In genomic region chr9:128047231-128047630, GRCh38 we compare ENCODE assay signal across 38 cellular contexts.
"Had no signal": no experiment of that assay in that cellular context is flagged by ENCODE, and none has a peak within 500 bp of the region (broad histone marks: within the 10 kb centered on the region; RNA-seq: fewer than 3 reads in every experiment).

No MANE protein-coding gene starts in this region.

- H3K27me3 Mint-ChIP-seq: activated B cell treated with CpG ODN at 0.5 μM for 24 hours; activated CD8-positive, alpha-beta T cell treated with anti-CD3 and anti-CD28 coated beads for 36 hours; activated naive CD8-positive, alpha-beta T cell treated with anti-CD3 and anti-CD28 coated beads for 36 hours; activated T-helper 17 cell treated with anti-CD3 and anti-CD28 coated beads, Interleukin-2, amount 50 U/mL, for 72 hours had no signal

- H3K27me3 ChIP-seq: adrenal gland, body of pancreas, brain microvascular endothelial cell, breast epithelium had no signal

- H3K4me3 ChIP-seq: adrenal gland, body of pancreas, breast epithelium had no signal

- H3K9me3 Mint-ChIP-seq: activated B cell treated with CpG ODN at 0.5 μM for 24 hours; activated CD4-positive, alpha-beta memory T cell treated with anti-CD3 and anti-CD28 coated beads for 36 hours; activated CD4-positive, alpha-beta T cell treated with anti-CD3 and anti-CD28 coated beads, Interleukin-2, amount 10 ng/mL, durations not matched to agents 24 days and 14 days; activated CD8-positive, alpha-beta T cell treated with anti-CD3 and anti-CD28 coated beads for 36 hours; activated naive CD4-positive, alpha-beta T cell treated with anti-CD3 and anti-CD28 coated beads for 36 hours; activated naive CD4-positive, alpha-beta T cell treated with anti-CD3 and anti-CD28 coated beads, Interleukin-2, amount 50 U/mL, for 72 hours; activated naive CD8-positive, alpha-beta T cell treated with anti-CD3 and anti-CD28 coated beads for 36 hours; activated T-cell treated with anti-CD3 and anti-CD28 coated beads, Interleukin-2, amount 50 U/mL, for 4 hours; activated T-cell treated with anti-CD3 and anti-CD28 coated beads, Interleukin-2, amount 50 U/mL, for 72 hours; activated T-helper 1 cell treated with anti-CD3 and anti-CD28 coated beads, Interleukin-12 subunit alpha, Interleukin-12 subunit beta, Interleukin-2, Interleukin-4 antibody, amounts not matched to agents 30 ng/mL and 10 ng/mL and 1 ng/mL, durations not matched to agents 14 hours and 24 hours and 36 hours; activated T-helper 17 cell treated with anti-CD3 and anti-CD28 coated beads, Interleukin-2, amount 50 U/mL, for 72 hours; T-helper 1 cell treated with Interleukin-12 subunit alpha and Interleukin-12 subunit beta and Interleukin-4 antibody, amounts not matched to agents 30 μg/mL and 1 μg/mL, for 36 hours; T-helper 2 cell treated with Interferon-gamma antibody and Interleukin-4, amounts not matched to agents 5 μg/mL and 100 μg/mL, for 36 hours had no signal

- H3K4me1 Mint-ChIP-seq: activated B cell treated with CpG ODN at 0.5 μM for 24 hours; activated T-helper 17 cell treated with anti-CD3 and anti-CD28 coated beads, Interleukin-2, amount 50 U/mL, for 72 hours had no signal

- H3K4me3 Mint-ChIP-seq: activated B cell treated with CpG ODN at 0.5 μM for 24 hours; activated CD4-positive, alpha-beta memory T cell treated with anti-CD3 and anti-CD28 coated beads for 36 hours; activated CD4-positive, alpha-beta T cell treated with anti-CD3 and anti-CD28 coated beads, Interleukin-2, amount 10 ng/mL, durations not matched to agents 24 days and 14 days; activated CD8-positive, alpha-beta T cell treated with anti-CD3 and anti-CD28 coated beads for 36 hours; activated naive CD4-positive, alpha-beta T cell treated with anti-CD3 and anti-CD28 coated beads for 36 hours; activated naive CD8-positive, alpha-beta T cell treated with anti-CD3 and anti-CD28 coated beads for 36 hours; activated T-cell treated with anti-CD3 and anti-CD28 coated beads, Interleukin-2, amount 50 U/mL, for 4 hours; activated T-cell treated with anti-CD3 and anti-CD28 coated beads, Interleukin-2, amount 50 U/mL, for 72 hours; activated T-helper 1 cell treated with anti-CD3 and anti-CD28 coated beads, Interleukin-12 subunit alpha, Interleukin-12 subunit beta, Interleukin-2, Interleukin-4 antibody, amounts not matched to agents 30 ng/mL and 10 ng/mL and 1 ng/mL, durations not matched to agents 14 hours and 24 hours and 36 hours; activated T-helper 17 cell treated with anti-CD3 and anti-CD28 coated beads, Interleukin-2, amount 50 U/mL, for 72 hours; T-helper 1 cell treated with Interleukin-12 subunit alpha and Interleukin-12 subunit beta and Interleukin-4 antibody, amounts not matched to agents 30 μg/mL and 1 μg/mL, for 36 hours; T-helper 2 cell treated with Interferon-gamma antibody and Interleukin-4, amounts not matched to agents 5 μg/mL and 100 μg/mL, for 36 hours had no signal

- H3K9me3 ChIP-seq: adrenal gland, body of pancreas, breast epithelium had no signal

- DNase-seq: activated B cell treated with CpG ODN at 0.5 μM for 24 hours; activated CD4-positive, alpha-beta memory T cell treated with anti-CD3 and anti-CD28 coated beads for 36 hours; activated CD4-positive, alpha-beta T cell treated with anti-CD3 and anti-CD28 coated beads for 4 hours; activated CD4-positive, alpha-beta T cell treated with anti-CD3 and anti-CD28 coated beads, Interleukin-2, amount 10 ng/mL, durations not matched to agents 24 days and 14 days; activated CD4-positive, alpha-beta T cell treated with anti-CD3 and anti-CD28 coated beads, Interleukin-2, amount 50 U/mL, for 1 hour; activated CD4-positive, alpha-beta T cell treated with anti-CD3 and anti-CD28 coated beads, Interleukin-2, amount 50 U/mL, for 4 hours; activated CD4-positive, CD25-positive, alpha-beta regulatory T cell treated with anti-CD3 and anti-CD28 coated beads, Interleukin-2, amount 50 U/mL, for 72 hours; activated CD8-positive, alpha-beta memory T cell treated with anti-CD3 and anti-CD28 coated beads, Interleukin-2, amount 50 U/mL, for 4 hours; activated CD8-positive, alpha-beta T cell treated with anti-CD3 and anti-CD28 coated beads for 36 hours; activated effector memory CD4-positive, alpha-beta T cell treated with anti-CD3 and anti-CD28 coated beads, Interleukin-2, amount 50 U/mL, for 16 hours; activated gamma-delta T cell treated with Interleukin-2 at 50 U/mL for 16 hours; activated naive CD4-positive, alpha-beta T cell; activated naive CD4-positive, alpha-beta T cell treated with anti-CD3 and anti-CD28 coated beads for 36 hours; activated naive CD4-positive, alpha-beta T cell treated with anti-CD3 and anti-CD28 coated beads, Interleukin-2, amount 50 U/mL, for 16 hours; activated naive CD8-positive, alpha-beta T cell treated with anti-CD3 and anti-CD28 coated beads for 36 hours; activated T-cell treated with anti-CD3 and anti-CD28 coated beads for 4 hours; activated T-cell treated with anti-CD3 and anti-CD28 coated beads, Interleukin-2, amount 50 U/mL, for 1 hour; activated T-cell treated with anti-CD3 and anti-CD28 coated beads, Interleukin-2, amount 50 U/mL, for 4 hours; activated T-cell treated with anti-CD3 and anti-CD28 coated beads, Interleukin-2, amount 50 U/mL, for 72 hours; adrenal gland; amniotic stem cell; aorta; body of pancreas; brain microvascular endothelial cell; central memory CD4-positive, alpha-beta T cell; SW 1271; T-helper 1 cell; T-helper 2 cell; T-helper 9 cell had no signal

- FAIRE-seq: astrocyte, TTC549 had no signal

- ATAC-seq: activated CD8-positive, alpha-beta T cell treated with anti-CD3 and anti-CD28 coated beads for 36 hours; activated naive CD4-positive, alpha-beta T cell treated with anti-CD3 and anti-CD28 coated beads, Interleukin-2, amount 50 U/mL, for 72 hours; activated T-cell treated with anti-CD3 and anti-CD28 coated beads, Interleukin-2, amount 50 U/mL, for 4 hours; activated T-cell treated with anti-CD3 and anti-CD28 coated beads, Interleukin-2, amount 50 U/mL, for 72 hours; activated T-helper 17 cell treated with anti-CD3 and anti-CD28 coated beads, Interleukin-2, amount 50 U/mL, for 72 hours; body of pancreas had no signal

- H3K27ac Mint-ChIP-seq: activated B cell treated with CpG ODN at 0.5 μM for 24 hours; activated CD4-positive, alpha-beta memory T cell treated with anti-CD3 and anti-CD28 coated beads for 36 hours; activated CD4-positive, alpha-beta T cell treated with anti-CD3 and anti-CD28 coated beads, Interleukin-2, amount 10 ng/mL, durations not matched to agents 24 days and 14 days; activated CD8-positive, alpha-beta T cell treated with anti-CD3 and anti-CD28 coated beads for 36 hours; activated naive CD4-positive, alpha-beta T cell treated with anti-CD3 and anti-CD28 coated beads for 36 hours; activated naive CD4-positive, alpha-beta T cell treated with anti-CD3 and anti-CD28 coated beads, Interleukin-2, amount 50 U/mL, for 72 hours; activated naive CD8-positive, alpha-beta T cell treated with anti-CD3 and anti-CD28 coated beads for 36 hours; activated T-cell treated with anti-CD3 and anti-CD28 coated beads, Interleukin-2, amount 50 U/mL, for 72 hours; activated T-helper 1 cell treated with anti-CD3 and anti-CD28 coated beads, Interleukin-12 subunit alpha, Interleukin-12 subunit beta, Interleukin-2, Interleukin-4 antibody, amounts not matched to agents 30 ng/mL and 10 ng/mL and 1 ng/mL, durations not matched to agents 14 hours and 24 hours and 36 hours; activated T-helper 17 cell treated with anti-CD3 and anti-CD28 coated beads, Interleukin-2, amount 50 U/mL, for 72 hours; T-helper 1 cell treated with Interleukin-12 subunit alpha and Interleukin-12 subunit beta and Interleukin-4 antibody, amounts not matched to agents 30 μg/mL and 1 μg/mL, for 36 hours; T-helper 2 cell treated with Interferon-gamma antibody and Interleukin-4, amounts not matched to agents 5 μg/mL and 100 μg/mL, for 36 hours had no signal

- H3K36me3 ChIP-seq: adrenal gland, brain microvascular endothelial cell, breast epithelium had no signal

- H3K27ac ChIP-seq: body of pancreas, brain microvascular endothelial cell, breast epithelium, VCaP had no signal

- H3K36me3 Mint-ChIP-seq: activated CD4-positive, alpha-beta memory T cell treated with anti-CD3 and anti-CD28 coated beads for 36 hours; activated naive CD4-positive, alpha-beta T cell treated with anti-CD3 and anti-CD28 coated beads, Interleukin-2, amount 50 U/mL, for 72 hours; activated naive CD8-positive, alpha-beta T cell treated with anti-CD3 and anti-CD28 coated beads for 36 hours had no signal

- H3K4me1 ChIP-seq: breast epithelium had no signal
